Comparison of ENCODE assay signal across 17 cellular contexts in genomic region chr3:65408531-65409181, GRCh38.
DNase-seq lines count a peak whose midpoint lies in the region; TF ChIP-seq lines count a peak whose summit lies in the region.
"Had no signal": no experiment of that assay in that cellular context is flagged by ENCODE, and none has a peak within 500 bp of the region (broad histone marks: within the 10 kb centered on the region; RNA-seq: fewer than 3 reads in every experiment).

No MANE protein-coding gene starts in this region.

- H3F3A ChIP-seq in PC-9 (ENCODE audit: insufficient read depth, low read depth) = no peaks in the 10 kb centered on the region

- no peak for TF ChIP-seq POLR2A in tibial nerve (IDR thresholded peaks at IDR 0.05)

- no peaks in the 10 kb centered on the region for H3K36me3 Mint-ChIP-seq in nephron progenitor cell (ENCODE audit: low read depth)

- H2AFZ ChIP-seq in PC-9 = no peak overlapping the region

- no peaks in the 10 kb centered on the region for H4K20me1 ChIP-seq in PC-9 (ENCODE audit: insufficient read depth)

- H3K27ac ChIP-seq in left ventricle myocardium inferior (replicated peaks) (peak overlapping the region; percentile 50), iPS-18a (ENCODE audit: low read length) (no peak overlapping the region), tibial nerve (peak overlapping the region; percentile 46 to 81 (median 58)), PC-9 (no peak overlapping the region)
- H3K27ac ChIP-seq: Peyer's patch had no signal

- no peak for TF ChIP-seq CTCF in left ventricle myocardium inferior (IDR thresholded peaks at IDR 0.05; ENCODE audit: borderline replicate concordance)
- no peak for TF ChIP-seq CTCF in nephron progenitor cell (IDR thresholded peaks at IDR 0.05)
- TF ChIP-seq CTCF in tibial nerve (IDR thresholded peaks at IDR 0.05) = no peak
- TF ChIP-seq CTCF in PC-9 (conservative IDR thresholded peaks at IDR 0.05) = no peak

- no peaks in the 10 kb centered on the region for H3K27me3 ChIP-seq in left ventricle myocardium inferior (ENCODE audit: low read depth)
- no peaks in the 10 kb centered on the region for H3K27me3 ChIP-seq in iPS-18a (ENCODE audit: control insufficient read depth, insufficient read depth, low read length)
- no peaks in the 10 kb centered on the region for H3K27me3 ChIP-seq in tibial nerve
- H3K27me3 ChIP-seq in PC-9 (ENCODE audit: insufficient read depth, low read depth) = no peaks in the 10 kb centered on the region
- H3K27me3 ChIP-seq: Peyer's patch had no signal

- CTCF ChIA-PET in PC-9 (lab: Charles Lee) = no interaction called here

- H3K4me3 ChIP-seq in left ventricle myocardium inferior = no peak overlapping the region
- H3K4me3 ChIP-seq in iPS-18a (ENCODE audit: low read length) = no peak overlapping the region
- no peak overlapping the region for H3K4me3 ChIP-seq in tibial nerve
- no peak overlapping the region for H3K4me3 ChIP-seq in PC-9
- H3K4me3 ChIP-seq: Peyer's patch had no signal

- H3K4me2 ChIP-seq in PC-9 = no peak overlapping the region

- H3K9ac ChIP-seq in iPS-18a (ENCODE audit: low read length) = peak overlapping the region; percentile 13

- H3K4me1 Mint-ChIP-seq in nephron progenitor cell = peaks cover 81% of the 10 kb centered on the region

- H3K9me3 Mint-ChIP-seq in nephron progenitor cell = no peaks in the 10 kb centered on the region

- H3K9me2 ChIP-seq in PC-9 (ENCODE audit: insufficient read depth) = no peaks in the 10 kb centered on the region

- intact Hi-C loops in left ventricle myocardium inferior (cut with micrococcal nuclease) = no loop called here
- intact Hi-C loops in cardiac septum (cut with DNase I) = no loop called here
- intact Hi-C loops in PC-9 (cut with micrococcal nuclease; ENCODE audit: unreplicated experiment) = no loop called here

- H3K27ac Mint-ChIP-seq in nephron progenitor cell = peak overlapping the region; percentile 8

- H3K27me3 Mint-ChIP-seq in nephron progenitor cell (ENCODE audit: low read depth, poor library complexity) = no peaks in the 10 kb centered on the region

- DNase-seq in left ventricle myocardium inferior (no peak), cardiac septum (ENCODE audit: low spot score) (no peak), nephron progenitor cell (no peak), tibial nerve (ENCODE audit: low spot score in 2 of 2) (no peak), NCI-H1436 (lab: John Stamatoyannopoulos, UW) (no peak), activated T-cell treated with anti-CD3 and anti-CD28 coated beads for 4 hours (no peak), PC-9 (no peak)
- DNase-seq: C1 segment of cervical spinal cord, DMS153, H7, MM.1S, NCI-H1105, NCI-H187 treated with DMSO at 0.1 percent for 48 hours, NCI-H2171, NCI-H82, Peyer's patch had no signal

- H3K36me3 ChIP-seq in left ventricle myocardium inferior (no peaks in the 10 kb centered on the region), iPS-18a (ENCODE audit: control insufficient read depth, low read depth, low read length) (no peaks in the 10 kb centered on the region), tibial nerve (no peaks in the 10 kb centered on the region), PC-9 (ENCODE audit: low read depth) (no peaks in the 10 kb centered on the region)
- H3K36me3 ChIP-seq: Peyer's patch had no signal

- WGBS in tibial nerve, 2 donors = 59 to 63% methylated on average over 6 of the region's 6 CpGs

- peak overlapping the region; percentile 12 for H3K4me3 Mint-ChIP-seq in nephron progenitor cell

- no peaks in the 10 kb centered on the region for H3K79me2 ChIP-seq in PC-9 (ENCODE audit: low read depth)

- POLR2A ChIA-PET in PC-9 (lab: Charles Lee; ENCODE audit: unreplicated experiment) = interaction anchor here (0.6 kb wide), 1 partner anchor 885 kb away, joined by 6 read pairs; no protein-coding TSS in a partner anchor

- H3K9me3 ChIP-seq in left ventricle myocardium inferior (replicated peaks) = no peaks in the 10 kb centered on the region
- H3K9me3 ChIP-seq in iPS-18a (ENCODE audit: control insufficient read depth, low read depth, low read length) = no peaks in the 10 kb centered on the region
- H3K9me3 ChIP-seq in tibial nerve = no peaks in the 10 kb centered on the region
- no peaks in the 10 kb centered on the region for H3K9me3 ChIP-seq in PC-9 (ENCODE audit: insufficient read depth, low read depth)
- H3K9me3 ChIP-seq: Peyer's patch had no signal

- BruUV-seq in PC-9 (replicated peaks; lab: Mats Ljungman, UMichigan) = no TSS peak

- no peak for TF ChIP-seq EP300 in tibial nerve (IDR thresholded peaks at IDR 0.05)

- peaks cover 53% of the 10 kb centered on the region for H3K4me1 ChIP-seq in left ventricle myocardium inferior
- H3K4me1 ChIP-seq in iPS-18a (ENCODE audit: control insufficient read depth, low read depth, low read length) = peaks cover 13% of the 10 kb centered on the region
- H3K4me1 ChIP-seq in tibial nerve = peaks cover 0 to 10% (median 6%) of the 10 kb centered on the region in 4 donors
- H3K4me1 ChIP-seq in PC-9 (replicated peaks; ENCODE audit: insufficient read depth) = no peaks in the 10 kb centered on the region

Comparison
In these comparisons a context has a peak if more than half of its experiments do, and no peak if none do; other contexts are left out.
1. H3K27ac ChIP-seq: peak in left ventricle myocardium inferior (single experiment) and tibial nerve (4 of 4); none in iPS-18a (single experiment) and PC-9 (single experiment).